ENCODE assay signal across 1 cellular context in the genomic region with DNA sequence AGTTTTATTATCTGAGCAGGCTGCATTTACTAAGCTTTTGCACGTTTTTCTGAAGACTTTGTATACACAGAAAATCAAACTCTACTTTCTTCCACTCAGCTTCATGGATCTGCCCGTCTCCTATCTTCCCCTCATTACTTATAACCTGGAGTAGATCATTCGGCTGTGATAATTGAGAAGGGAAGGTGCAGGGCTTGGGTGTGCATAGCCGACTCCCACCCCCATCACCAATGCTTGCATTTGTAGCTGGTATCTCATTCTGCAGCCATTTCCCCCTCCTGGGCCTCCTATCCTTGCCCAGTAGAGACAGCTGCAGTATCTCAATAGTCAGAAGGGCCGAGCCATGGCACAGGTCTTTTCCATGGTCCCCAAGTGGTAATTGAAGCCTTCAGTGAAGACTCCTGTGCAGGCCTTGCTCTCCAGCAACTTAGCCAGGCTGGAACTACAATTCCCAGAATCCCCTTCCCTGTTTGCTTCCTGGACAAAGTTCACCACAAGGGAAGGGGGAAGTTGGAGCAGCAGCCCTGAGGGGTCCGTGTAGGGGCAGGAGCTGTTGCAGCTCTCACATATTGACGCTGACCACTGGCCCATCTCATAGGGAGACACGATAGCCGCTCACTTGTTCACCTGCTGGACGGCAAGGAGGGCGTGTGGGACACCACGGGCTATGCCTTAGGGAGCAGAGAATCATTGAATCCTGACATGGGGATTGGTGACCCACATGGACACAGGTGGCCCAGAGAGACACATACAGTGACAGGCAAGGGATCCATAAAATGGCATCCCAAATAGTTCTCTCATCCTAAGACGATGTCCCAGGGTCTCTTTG.
TF ChIP-seq lines count a peak whose summit lies in the region.

No MANE protein-coding gene starts in this region.

TF ChIP-seq in A549, 52 proteins besides CTCF, POLR2A, EP300 and RAD21 (continued from another document):
- TF ChIP-seq, protein P1, sequence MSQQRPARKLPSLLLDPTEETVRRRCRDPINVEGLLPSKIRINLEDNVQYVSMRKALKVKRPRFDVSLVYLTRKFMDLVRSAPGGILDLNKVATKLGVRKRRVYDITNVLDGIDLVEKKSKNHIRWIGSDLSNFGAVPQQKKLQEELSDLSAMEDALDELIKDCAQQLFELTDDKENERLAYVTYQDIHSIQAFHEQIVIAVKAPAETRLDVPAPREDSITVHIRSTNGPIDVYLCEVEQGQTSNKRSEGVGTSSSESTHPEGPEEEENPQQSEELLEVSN (IDR thresholded peaks at IDR 0.05; ENCODE audit: borderline replicate concordance, low read depth) = no peak
- TF ChIP-seq HEYL (CRISPR knock-in tag; IDR thresholded peaks at IDR 0.05) (no peak), FOXS1 (CRISPR knock-in tag; IDR thresholded peaks at IDR 0.05) (no peak), CHD4 (IDR thresholded peaks at IDR 0.05; ENCODE audit: borderline replicate concordance) (no peak), RARB (CRISPR knock-in tag; IDR thresholded peaks at IDR 0.05) (no peak), ZSCAN20 (CRISPR knock-in tag; IDR thresholded peaks at IDR 0.05) (no peak)
- TF ChIP-seq, protein P2, sequence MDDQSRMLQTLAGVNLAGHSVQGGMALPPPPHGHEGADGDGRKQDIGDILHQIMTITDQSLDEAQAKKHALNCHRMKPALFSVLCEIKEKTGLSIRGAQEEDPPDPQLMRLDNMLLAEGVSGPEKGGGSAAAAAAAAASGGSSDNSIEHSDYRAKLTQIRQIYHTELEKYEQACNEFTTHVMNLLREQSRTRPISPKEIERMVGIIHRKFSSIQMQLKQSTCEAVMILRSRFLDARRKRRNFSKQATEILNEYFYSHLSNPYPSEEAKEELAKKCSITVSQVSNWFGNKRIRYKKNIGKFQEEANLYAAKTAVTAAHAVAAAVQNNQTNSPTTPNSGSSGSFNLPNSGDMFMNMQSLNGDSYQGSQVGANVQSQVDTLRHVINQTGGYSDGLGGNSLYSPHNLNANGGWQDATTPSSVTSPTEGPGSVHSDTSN (IDR thresholded peaks at IDR 0.05) = no peak
- TF ChIP-seq, protein P3, sequence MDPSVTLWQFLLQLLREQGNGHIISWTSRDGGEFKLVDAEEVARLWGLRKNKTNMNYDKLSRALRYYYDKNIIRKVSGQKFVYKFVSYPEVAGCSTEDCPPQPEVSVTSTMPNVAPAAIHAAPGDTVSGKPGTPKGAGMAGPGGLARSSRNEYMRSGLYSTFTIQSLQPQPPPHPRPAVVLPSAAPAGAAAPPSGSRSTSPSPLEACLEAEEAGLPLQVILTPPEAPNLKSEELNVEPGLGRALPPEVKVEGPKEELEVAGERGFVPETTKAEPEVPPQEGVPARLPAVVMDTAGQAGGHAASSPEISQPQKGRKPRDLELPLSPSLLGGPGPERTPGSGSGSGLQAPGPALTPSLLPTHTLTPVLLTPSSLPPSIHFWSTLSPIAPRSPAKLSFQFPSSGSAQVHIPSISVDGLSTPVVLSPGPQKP (IDR thresholded peaks at IDR 0.05; ENCODE audit: low read depth, low read length) = no peak
